20 cellular contexts compared by ENCODE assay signal in genomic region chr1:217525773-217526490, GRCh38.
A peak's percentile ranks its signal among the peaks of the same experiment; 100 is the strongest.
DNase-seq lines count a peak whose midpoint lies in the region; ATAC-seq, FAIRE-seq and TF ChIP-seq lines count a peak whose summit lies in the region.
"Had no signal": no experiment of that assay in that cellular context is flagged by ENCODE, and none has a peak within 500 bp of the region (broad histone marks: within the 10 kb centered on the region; RNA-seq: fewer than 3 reads in every experiment).

No MANE protein-coding gene starts in this region.

- H4K20me1 ChIP-seq in astrocyte (ENCODE audit: insufficient read depth, low read length), result peaks cover 10% of the 10 kb centered on the region

- H2AFZ ChIP-seq in astrocyte (ENCODE audit: low read depth, low read length), result no peak overlapping the region

- H3K27ac ChIP-seq in cardiac muscle cell, result peak overlapping the region; percentile 57
- H3K27ac ChIP-seq in astrocyte (ENCODE audit: low read depth, low read length), result no peak overlapping the region
- H3K27ac ChIP-seq in tibial artery, result peak overlapping the region; percentile 42 to 62
- H3K27ac ChIP-seq: gastrocnemius medialis, left lung, SJSA1, upper lobe of left lung had no signal

- H3K27ac Mint-ChIP-seq in astrocyte (ENCODE audit: unreplicated experiment), result no peak overlapping the region

- no peaks in the 10 kb centered on the region for H3K27me3 Mint-ChIP-seq in astrocyte (ENCODE audit: low read depth, unreplicated experiment)

- H3K36me3 Mint-ChIP-seq in astrocyte (ENCODE audit: low read depth, unreplicated experiment), result peaks cover 4% of the 10 kb centered on the region

- H3K4me2 ChIP-seq in astrocyte (ENCODE audit: low read length), result no peak overlapping the region

- no peak for TF ChIP-seq CTCF in cardiac muscle cell (IDR thresholded peaks at IDR 0.05; ENCODE audit: low read depth, low read length)
- TF ChIP-seq CTCF in astrocyte (IDR thresholded peaks at IDR 0.05; ENCODE audit: insufficient read depth, low read depth, low read length), result no peak
- no peak for TF ChIP-seq CTCF in fibroblast of mammary gland (conservative IDR thresholded peaks at IDR 0.05; ENCODE audit: control insufficient read depth, insufficient read depth, low read depth, low read length)
- no peak for TF ChIP-seq CTCF in tibial artery (IDR thresholded peaks at IDR 0.05)
- TF ChIP-seq CTCF in omental fat pad (IDR thresholded peaks at IDR 0.05), result no peak

- H3K36me3 ChIP-seq in cardiac muscle cell, result no peaks in the 10 kb centered on the region
- no peaks in the 10 kb centered on the region for H3K36me3 ChIP-seq in astrocyte (ENCODE audit: insufficient read depth, low read length)
- H3K36me3 ChIP-seq in tibial artery, result no peaks in the 10 kb centered on the region
- H3K36me3 ChIP-seq: gastrocnemius medialis, left lung, SJSA1, upper lobe of left lung had no signal

- no peak overlapping the region for H3K9ac ChIP-seq in astrocyte (ENCODE audit: low read length)

- peaks cover 5% of the 10 kb centered on the region for H3K9me3 ChIP-seq in cardiac muscle cell (ENCODE audit: low read depth)
- no peaks in the 10 kb centered on the region for H3K9me3 ChIP-seq in astrocyte (ENCODE audit: insufficient read depth, low read depth, low read length)
- H3K9me3 ChIP-seq in tibial artery, result no peaks in the 10 kb centered on the region
- H3K9me3 ChIP-seq: gastrocnemius medialis, left lung, SJSA1, upper lobe of left lung had no signal

- H3K4me1 Mint-ChIP-seq in astrocyte (ENCODE audit: low read depth, unreplicated experiment), result peaks cover 4% of the 10 kb centered on the region

- H3K27me3 ChIP-seq in cardiac muscle cell (no peaks in the 10 kb centered on the region), astrocyte (ENCODE audit: insufficient read depth, low read length) (no peaks in the 10 kb centered on the region), tibial artery (no peaks in the 10 kb centered on the region)
- H3K27me3 ChIP-seq: gastrocnemius medialis, left lung, SJSA1, upper lobe of left lung had no signal

- FAIRE-seq in astrocyte (lab: Jason Lieb, UNC), result no peak
- FAIRE-seq: H1 had no signal

- H3K4me3 ChIP-seq in cardiac muscle cell (no peak overlapping the region), astrocyte (ENCODE audit: insufficient read depth, low read depth, low read length) (no peak overlapping the region), fibroblast of mammary gland (ENCODE audit: control insufficient read depth, low read depth, low read length) (no peak overlapping the region), tibial artery (no peak overlapping the region)
- H3K4me3 ChIP-seq: gastrocnemius medialis, left lung, SJSA1, upper lobe of left lung had no signal

- ATAC-seq in omental fat pad (ENCODE audit: low FRiP score), result no peak
- ATAC-seq: gastrocnemius medialis, left lung had no signal

- intact Hi-C loops in cardiac septum (cut with DNase I) (no loop called here), tibial artery (cut with DNase I; ENCODE audit: low total_unique reads) (no loop called here)

- peaks cover 2% of the 10 kb centered on the region for H3K9me3 Mint-ChIP-seq in astrocyte (ENCODE audit: unreplicated experiment)

- H3K79me2 ChIP-seq in astrocyte (ENCODE audit: insufficient read depth, low read length), result no peaks in the 10 kb centered on the region

- H3K4me1 ChIP-seq in cardiac muscle cell (ENCODE audit: low read depth) (peaks cover 28% of the 10 kb centered on the region), astrocyte (ENCODE audit: insufficient read depth, low read length) (peaks cover 11% of the 10 kb centered on the region), tibial artery (peaks cover 0 to 25% (median 3%) of the 10 kb centered on the region in 4 donors)
- H3K4me1 ChIP-seq: gastrocnemius medialis, left lung had no signal

- no peak overlapping the region for H3K4me3 Mint-ChIP-seq in astrocyte (ENCODE audit: unreplicated experiment)

- DNase-seq in cardiac muscle cell (ENCODE audit: low read depth in 1 of 2, low spot score in 1 of 2), result peak in 1 of 2 donors; percentile 52
- DNase-seq in cardiac septum (ENCODE audit: low spot score), result no peak
- DNase-seq in astrocyte (ENCODE audit: low read depth), result peak; percentile 42
- peak; percentile 35 for DNase-seq in fibroblast of mammary gland (ENCODE audit: low read depth)
- DNase-seq in tibial artery, result no peak
- DNase-seq in D341Med (ENCODE audit: low spot score), result no peak
- DNase-seq in omental fat pad (ENCODE audit: low spot score), result no peak
- DNase-seq in NCI-H146 (lab: John Stamatoyannopoulos, UW), result no peak
- DNase-seq: activated CD4-positive, CD25-positive, alpha-beta regulatory T cell treated with anti-CD3 and anti-CD28 coated beads, Interleukin-2, amount 50 U/mL, for 72 hours; activated gamma-delta T cell; aorta; effector CD8-positive, alpha-beta T cell; gastrocnemius medialis; Karpas-422; left lung; NCI-H1694 treated with DMSO at 0.1 percent for 48 hours; stimulated activated naive CD4-positive, alpha-beta T cell; upper lobe of left lung had no signal

Comparison
In these comparisons a context has a peak if more than half of its experiments do, and no peak if none do; other contexts are left out.
1. DNase-seq: peak in astrocyte (single experiment) and fibroblast of mammary gland (single experiment); none in cardiac septum (single experiment), tibial artery (0 of 2), D341Med (single experiment), omental fat pad (single experiment) and NCI-H146 (single experiment).